In the genomic region with DNA sequence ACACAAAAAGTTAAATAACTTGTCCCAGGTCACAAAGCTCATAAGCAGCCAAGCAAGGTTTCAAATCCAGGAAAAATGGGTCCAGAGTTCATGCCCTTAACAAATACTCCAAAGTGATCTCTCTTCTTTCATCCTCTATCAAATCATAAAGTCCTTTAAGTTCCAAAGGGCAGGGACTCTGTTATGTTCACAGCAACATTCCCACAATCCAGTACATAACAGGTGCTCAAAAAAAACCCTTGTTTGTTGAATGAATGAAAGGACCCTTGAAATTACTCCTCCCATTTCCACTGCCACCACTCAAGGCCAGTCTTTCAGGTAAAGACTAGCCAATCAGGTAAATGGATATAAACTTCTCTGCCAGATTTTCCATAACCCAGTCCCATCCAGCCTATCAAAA, we compare ENCODE assay signal across 1 cellular context.
TF ChIP-seq lines count a peak whose summit lies in the region.

No MANE protein-coding gene starts in this region.

TF ChIP-seq in neural cell, 6 proteins besides CTCF, POLR2A, EP300 and RAD21:
- no peak for TF ChIP-seq TAF1 (IDR thresholded peaks at IDR 0.05; ENCODE audit: low read depth)
- no peak for TF ChIP-seq EZH2 (IDR thresholded peaks at IDR 0.05; ENCODE audit: borderline replicate concordance, insufficient read depth, low read length, poor library complexity, severe bottlenecking)
- TF ChIP-seq MXI1 (conservative IDR thresholded peaks at IDR 0.05; ENCODE audit: poor library complexity, severe bottlenecking), result no peak
